In genomic region chr22:20130739-20131592, GRCh38 we compare ENCODE assay signal across 8 cellular contexts. TPM values are rescaled to one million over a fixed set of nuclear protein-coding genes. Genes with fewer than 3 reads are reported as not detected.
DNase-seq lines count a peak whose midpoint lies in the region; ATAC-seq and TF ChIP-seq lines count a peak whose summit lies in the region.

No MANE protein-coding gene starts in this region.

- peaks cover 0 to 2% (median 0%) of the 10 kb centered on the region in 8 donors for H3K9me3 Mint-ChIP-seq in CD4-positive, alpha-beta memory T cell

- H3K27ac ChIP-seq in CD4-positive, alpha-beta memory T cell (ENCODE audit: low read depth, low read length) = peak overlapping the region; percentile 79
- H3K27ac ChIP-seq in cingulate gyrus (ENCODE audit: low read depth, low read length) (peak overlapping the region; percentile 77), layer of hippocampus (ENCODE audit: low read depth, low read length) (peak overlapping the region; percentile 92)

- peaks cover 0 to 13% of the 10 kb centered on the region in 2 donors for H3K36me3 Mint-ChIP-seq in CD4-positive, alpha-beta memory T cell

- intact Hi-C loops in CD4-positive, alpha-beta memory T cell (cut with micrococcal nuclease) = loop anchor here (1.0 to 5.0 kb wide), 4 partner anchors 14 to 699 kb away; partner anchors contain the start of genes HIRA, MRPL40, TANGO2 and TRMT2A

- POLR2A ChIA-PET in CD4-positive, alpha-beta memory T cell (lab: Charles Lee; ENCODE audit: partially characterized antibody) = interaction anchor here (1.0 to 2.9 kb wide), 4 partner anchors 14 to 189 kb away, joined by 4 to 28 read pairs (median 9); partner anchors contain the start of genes COMT, RANBP1, TANGO2 and TRMT2A

- no peaks in the 10 kb centered on the region for H3K27me3 ChIP-seq in CD4-positive, alpha-beta memory T cell (ENCODE audit: insufficient read depth, low read length)
- no peaks in the 10 kb centered on the region for H3K27me3 ChIP-seq in layer of hippocampus (ENCODE audit: control insufficient read depth, insufficient read depth, low read length)

- peaks cover 2% of the 10 kb centered on the region for H3K36me3 ChIP-seq in CD4-positive, alpha-beta memory T cell (ENCODE audit: insufficient read depth, low read length)

- no peaks in the 10 kb centered on the region for H3K9me3 ChIP-seq in CD4-positive, alpha-beta memory T cell (ENCODE audit: control insufficient read depth in 1 of 2, low read length in 2 of 2)

- CTCF ChIA-PET in CD4-positive, alpha-beta memory T cell (lab: Charles Lee; ENCODE audit: partially characterized antibody) = interaction anchor here (1.7 to 2.9 kb wide), 2 partner anchors 159 to 162 kb away, joined by 6 to 26 read pairs; no protein-coding TSS in a partner anchor

- H3K4me3 ChIP-seq in CD4-positive, alpha-beta memory T cell (ENCODE audit: low read length in 2 of 2) = peak overlapping the region; percentile 21 to 57
- peak overlapping the region; percentile 72 for H3K4me3 ChIP-seq in LNCaP clone FGC (ENCODE audit: low read depth, low read length)

- peaks cover 48% of the 10 kb centered on the region for H3K4me1 ChIP-seq in CD4-positive, alpha-beta memory T cell (ENCODE audit: insufficient read depth, low read length)

- H3K27me3 Mint-ChIP-seq in CD4-positive, alpha-beta memory T cell = no peaks in the 10 kb centered on the region

- H3K4me1 Mint-ChIP-seq in CD4-positive, alpha-beta memory T cell = peaks cover 9 to 48% (median 35%) of the 10 kb centered on the region in 4 donors

- peak; percentile 60 for ATAC-seq in GM21381 (IDR thresholded peaks at IDR 0.05; ENCODE audit: unreplicated experiment)

- no peak for TF ChIP-seq CTCF in LNCaP clone FGC (IDR thresholded peaks at IDR 0.05; ENCODE audit: control insufficient read depth, extremely low read depth, insufficient read depth)

- peak overlapping the region; percentile 31 to 88 (median 73) for H3K27ac Mint-ChIP-seq in CD4-positive, alpha-beta memory T cell

- DNase-seq in CD4-positive, alpha-beta memory T cell = peak; percentile 72 to 79 (median 75)
- DNase-seq in LNCaP clone FGC (ENCODE audit: low read depth) (no peak), A172 (ENCODE audit: low spot score) (no peak)
- peak; percentile 82 to 84 for DNase-seq in activated CD4-positive, alpha-beta T cell treated with anti-CD3 and anti-CD28 coated beads for 4 hours
- DNase-seq in stimulated activated CD4-positive, alpha-beta T cell treated with anti-CD3 and anti-CD28 coated beads, Interleukin-15, amount 100 ng/mL, for 24 hours = peak; percentile 88

- H3K4me3 Mint-ChIP-seq in CD4-positive, alpha-beta memory T cell = peak overlapping the region; percentile 41 to 76 (median 53)

RNA-seq across cellular contexts. Expression of gene ZDHHC8, which starts 0.6 kb away (rescaled TPM):
- 10 to 100 TPM; 80.0 to 81.7 TPM for total RNA-seq in CD4-positive, alpha-beta memory T cell
- 1 to 10 TPM; 1.0 to 7.0 TPM for polyA plus RNA-seq in CD4-positive, alpha-beta memory T cell
- total RNA-seq in A172 (2014; rRNA removed; shearing (Covaris generic)) = 4.3 and 8.6 TPM in 2 replicates

RNA-seq across cellular contexts. Expression of gene TRMT2A, which starts 13.9 kb away (rescaled TPM):
- 100 to 1,000 TPM; 110 to 126 TPM for total RNA-seq in CD4-positive, alpha-beta memory T cell
- 10 to 100 TPM; 28.0 to 37.5 TPM for polyA plus RNA-seq in CD4-positive, alpha-beta memory T cell
- total RNA-seq in A172 (2014; rRNA removed; shearing (Covaris generic)) = 30.8 and 31.1 TPM in 2 replicates

RNA-seq across cellular contexts. Expression of gene RANBP1, which starts 15.1 kb away (rescaled TPM):
- 10 to 100 TPM; 61.9 to 67.9 TPM for total RNA-seq in CD4-positive, alpha-beta memory T cell
- polyA plus RNA-seq in CD4-positive, alpha-beta memory T cell = 100 to 1,000 TPM in 1 of 2 donors, 10 to 100 TPM in 1; 87.0 to 111 TPM
- total RNA-seq in A172 (2014; rRNA removed; shearing (Covaris generic)) = 430 and 525 TPM in 2 replicates

RNA-seq across cellular contexts. Expression of gene CCDC188, which starts 19.9 kb away (rescaled TPM):
- not detected for total RNA-seq in CD4-positive, alpha-beta memory T cell
- not detected for polyA plus RNA-seq in CD4-positive, alpha-beta memory T cell
- total RNA-seq in A172 (2014; rRNA removed; shearing (Covaris generic)) = not detected in 2 replicates

RNA-seq across cellular contexts. Expression of gene DGCR8, which starts 50.9 kb away (rescaled TPM):
- 10 to 100 TPM; 47.6 to 48.2 TPM for total RNA-seq in CD4-positive, alpha-beta memory T cell
- polyA plus RNA-seq in CD4-positive, alpha-beta memory T cell = 1 to 10 TPM; 2.2 to 5.1 TPM
- 16.2 and 20.1 TPM in 2 replicates for total RNA-seq in A172 (2014; rRNA removed; shearing (Covaris generic))

Comparison
In these comparisons a context has a peak if more than half of its experiments do, and no peak if none do; other contexts are left out.
1. DNase-seq: peak in CD4-positive, alpha-beta memory T cell (5 of 5), activated CD4-positive, alpha-beta T cell treated with anti-CD3 and anti-CD28 coated beads for 4 hours (2 of 2) and stimulated activated CD4-positive, alpha-beta T cell treated with anti-CD3 and anti-CD28 coated beads, Interleukin-15, amount 100 ng/mL, for 24 hours (single experiment); none in LNCaP clone FGC (single experiment) and A172 (single experiment).
2. Peak in every context shown above with its lines, with median percentiles within 50 percentile points of each other: H3K27ac ChIP-seq.